In the genomic region with DNA sequence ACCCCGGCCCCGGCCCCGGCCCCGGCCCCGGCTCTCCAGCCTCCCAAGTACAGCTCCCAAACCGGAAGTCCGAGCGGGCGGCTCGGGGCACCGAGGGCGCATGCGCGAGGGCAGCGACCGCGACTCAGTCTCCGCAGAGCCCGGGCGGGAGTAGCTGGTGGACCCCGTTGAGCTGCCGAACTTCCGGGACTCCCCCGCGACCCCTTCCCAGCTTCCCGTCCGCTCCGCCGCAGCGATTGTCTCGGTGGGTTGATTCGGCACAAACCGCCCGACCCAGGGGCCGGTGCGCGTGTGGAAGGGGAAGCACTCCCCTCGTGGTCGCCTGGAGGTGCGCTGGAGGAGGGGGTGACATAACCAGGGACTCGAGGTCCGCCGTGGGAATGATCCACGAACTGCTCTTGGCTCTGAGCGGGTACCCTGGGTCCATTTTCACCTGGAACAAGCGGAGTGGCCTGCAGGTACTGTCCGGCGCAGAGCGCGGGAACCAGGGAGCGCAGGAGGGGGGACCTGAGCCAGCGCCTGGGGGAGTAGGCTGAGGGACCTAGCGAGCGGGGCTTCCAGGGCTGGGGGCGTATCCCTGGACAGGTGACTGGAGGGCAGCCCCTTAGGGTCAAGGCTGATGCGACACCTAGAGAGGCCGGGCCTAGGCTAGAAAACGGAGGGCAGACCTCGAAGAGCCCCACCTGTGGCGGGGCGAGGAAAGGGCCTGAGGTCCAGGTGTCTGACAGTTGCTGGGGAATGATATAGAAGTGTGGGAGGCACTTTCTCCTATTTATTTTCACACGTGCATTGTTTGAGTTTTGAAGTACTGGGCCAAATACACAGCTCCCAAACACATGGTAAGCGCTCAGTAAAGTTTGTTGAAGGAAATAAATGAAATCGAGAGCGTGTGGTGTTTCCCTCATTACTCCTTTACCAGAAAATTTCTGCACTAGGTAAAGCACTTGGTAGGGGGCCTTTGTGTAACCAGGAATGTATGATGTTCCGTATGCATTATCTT, we compare ENCODE assay signal across 1 cellular context.
TF ChIP-seq lines count a peak whose summit lies in the region.

A gene with protein sequence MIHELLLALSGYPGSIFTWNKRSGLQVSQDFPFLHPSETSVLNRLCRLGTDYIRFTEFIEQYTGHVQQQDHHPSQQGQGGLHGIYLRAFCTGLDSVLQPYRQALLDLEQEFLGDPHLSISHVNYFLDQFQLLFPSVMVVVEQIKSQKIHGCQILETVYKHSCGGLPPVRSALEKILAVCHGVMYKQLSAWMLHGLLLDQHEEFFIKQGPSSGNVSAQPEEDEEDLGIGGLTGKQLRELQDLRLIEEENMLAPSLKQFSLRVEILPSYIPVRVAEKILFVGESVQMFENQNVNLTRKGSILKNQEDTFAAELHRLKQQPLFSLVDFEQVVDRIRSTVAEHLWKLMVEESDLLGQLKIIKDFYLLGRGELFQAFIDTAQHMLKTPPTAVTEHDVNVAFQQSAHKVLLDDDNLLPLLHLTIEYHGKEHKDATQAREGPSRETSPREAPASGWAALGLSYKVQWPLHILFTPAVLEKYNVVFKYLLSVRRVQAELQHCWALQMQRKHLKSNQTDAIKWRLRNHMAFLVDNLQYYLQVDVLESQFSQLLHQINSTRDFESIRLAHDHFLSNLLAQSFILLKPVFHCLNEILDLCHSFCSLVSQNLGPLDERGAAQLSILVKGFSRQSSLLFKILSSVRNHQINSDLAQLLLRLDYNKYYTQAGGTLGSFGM (plus strand): TSS at position 127 of the 1,000 bp plus-strand sequence. CDS start 254 bp downstream, at position 381.
A gene (minus strand): TSS at position 69 of the 1,000 bp plus-strand sequence. CDS start 1,130 bp downstream, outside the sequence.

TF ChIP-seq in HepG2, 621 proteins besides CTCF, POLR2A, EP300 and RAD21 (continued from another document and continues in another):
- no peak for TF ChIP-seq FOXP1 (IDR thresholded peaks at IDR 0.05)
- TF ChIP-seq FOXP1 (CRISPR knock-in tag; IDR thresholded peaks at IDR 0.05) = no peak
- TF ChIP-seq TOPORS (CRISPR knock-in tag; IDR thresholded peaks at IDR 0.05) = 0 out of 2 replicates have a peak, but pooled peaks have one; percentile 45
- TF ChIP-seq TSC22D2 (CRISPR knock-in tag; IDR thresholded peaks at IDR 0.05; ENCODE audit: borderline replicate concordance) = no peak
- TF ChIP-seq ZNF782 (CRISPR knock-in tag; IDR thresholded peaks at IDR 0.05; ENCODE audit: borderline replicate concordance) = peak; percentile 81
- TF ChIP-seq NCOA5 (CRISPR knock-in tag; IDR thresholded peaks at IDR 0.05) = no peak
- TF ChIP-seq, protein P1, sequence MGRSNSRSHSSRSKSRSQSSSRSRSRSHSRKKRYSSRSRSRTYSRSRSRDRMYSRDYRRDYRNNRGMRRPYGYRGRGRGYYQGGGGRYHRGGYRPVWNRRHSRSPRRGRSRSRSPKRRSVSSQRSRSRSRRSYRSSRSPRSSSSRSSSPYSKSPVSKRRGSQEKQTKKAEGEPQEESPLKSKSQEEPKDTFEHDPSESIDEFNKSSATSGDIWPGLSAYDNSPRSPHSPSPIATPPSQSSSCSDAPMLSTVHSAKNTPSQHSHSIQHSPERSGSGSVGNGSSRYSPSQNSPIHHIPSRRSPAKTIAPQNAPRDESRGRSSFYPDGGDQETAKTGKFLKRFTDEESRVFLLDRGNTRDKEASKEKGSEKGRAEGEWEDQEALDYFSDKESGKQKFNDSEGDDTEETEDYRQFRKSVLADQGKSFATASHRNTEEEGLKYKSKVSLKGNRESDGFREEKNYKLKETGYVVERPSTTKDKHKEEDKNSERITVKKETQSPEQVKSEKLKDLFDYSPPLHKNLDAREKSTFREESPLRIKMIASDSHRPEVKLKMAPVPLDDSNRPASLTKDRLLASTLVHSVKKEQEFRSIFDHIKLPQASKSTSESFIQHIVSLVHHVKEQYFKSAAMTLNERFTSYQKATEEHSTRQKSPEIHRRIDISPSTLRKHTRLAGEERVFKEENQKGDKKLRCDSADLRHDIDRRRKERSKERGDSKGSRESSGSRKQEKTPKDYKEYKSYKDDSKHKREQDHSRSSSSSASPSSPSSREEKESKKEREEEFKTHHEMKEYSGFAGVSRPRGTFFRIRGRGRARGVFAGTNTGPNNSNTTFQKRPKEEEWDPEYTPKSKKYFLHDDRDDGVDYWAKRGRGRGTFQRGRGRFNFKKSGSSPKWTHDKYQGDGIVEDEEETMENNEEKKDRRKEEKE (IDR thresholded peaks at IDR 0.05) = no peak
- TF ChIP-seq ZNF768 (CRISPR knock-in tag; IDR thresholded peaks at IDR 0.05) = peak; percentile 69
- TF ChIP-seq, protein P2, sequence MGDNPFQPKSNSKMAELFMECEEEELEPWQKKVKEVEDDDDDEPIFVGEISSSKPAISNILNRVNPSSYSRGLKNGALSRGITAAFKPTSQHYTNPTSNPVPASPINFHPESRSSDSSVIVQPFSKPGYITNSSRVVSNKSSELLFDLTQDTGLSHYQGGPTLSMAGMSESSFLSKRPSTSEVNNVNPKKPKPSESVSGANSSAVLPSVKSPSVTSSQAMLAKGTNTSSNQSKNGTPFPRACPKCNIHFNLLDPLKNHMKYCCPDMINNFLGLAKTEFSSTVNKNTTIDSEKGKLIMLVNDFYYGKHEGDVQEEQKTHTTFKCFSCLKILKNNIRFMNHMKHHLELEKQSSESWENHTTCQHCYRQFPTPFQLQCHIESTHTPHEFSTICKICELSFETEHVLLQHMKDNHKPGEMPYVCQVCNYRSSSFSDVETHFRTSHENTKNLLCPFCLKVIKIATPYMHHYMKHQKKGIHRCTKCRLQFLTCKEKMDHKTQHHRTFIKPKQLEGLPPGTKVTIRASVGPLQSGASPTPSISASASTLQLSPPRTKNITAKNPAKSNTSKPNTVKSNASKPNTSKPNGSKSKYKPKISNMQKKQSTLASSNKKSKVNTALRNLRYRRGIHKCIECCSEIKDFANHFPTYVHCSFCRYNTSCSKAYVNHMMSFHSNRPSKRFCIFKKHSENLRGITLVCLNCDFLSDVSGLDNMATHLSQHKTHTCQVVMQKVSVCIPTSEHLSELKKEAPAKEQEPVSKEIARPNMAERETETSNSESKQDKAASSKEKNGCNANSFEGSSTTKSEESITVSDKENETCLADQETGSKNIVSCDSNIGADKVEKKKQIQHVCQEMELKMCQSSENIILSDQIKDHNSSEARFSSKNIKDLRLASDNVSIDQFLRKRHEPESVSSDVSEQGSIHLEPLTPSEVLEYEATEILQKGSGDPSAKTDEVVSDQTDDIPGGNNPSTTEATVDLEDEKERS (CRISPR knock-in tag; IDR thresholded peaks at IDR 0.05) = peak; percentile 57; the same call in 1 of the 2 replicates
- TF ChIP-seq, protein P3, sequence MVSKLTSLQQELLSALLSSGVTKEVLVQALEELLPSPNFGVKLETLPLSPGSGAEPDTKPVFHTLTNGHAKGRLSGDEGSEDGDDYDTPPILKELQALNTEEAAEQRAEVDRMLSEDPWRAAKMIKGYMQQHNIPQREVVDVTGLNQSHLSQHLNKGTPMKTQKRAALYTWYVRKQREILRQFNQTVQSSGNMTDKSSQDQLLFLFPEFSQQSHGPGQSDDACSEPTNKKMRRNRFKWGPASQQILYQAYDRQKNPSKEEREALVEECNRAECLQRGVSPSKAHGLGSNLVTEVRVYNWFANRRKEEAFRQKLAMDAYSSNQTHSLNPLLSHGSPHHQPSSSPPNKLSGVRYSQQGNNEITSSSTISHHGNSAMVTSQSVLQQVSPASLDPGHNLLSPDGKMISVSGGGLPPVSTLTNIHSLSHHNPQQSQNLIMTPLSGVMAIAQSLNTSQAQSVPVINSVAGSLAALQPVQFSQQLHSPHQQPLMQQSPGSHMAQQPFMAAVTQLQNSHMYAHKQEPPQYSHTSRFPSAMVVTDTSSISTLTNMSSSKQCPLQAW (CRISPR knock-in tag; IDR thresholded peaks at IDR 0.05) = 0 out of 2 replicates have a peak, but pooled peaks have one; percentile 15
- TF ChIP-seq ZNF792 (CRISPR knock-in tag; IDR thresholded peaks at IDR 0.05) = no peak
- TF ChIP-seq ZNF891 (CRISPR knock-in tag; IDR thresholded peaks at IDR 0.05) = peak; percentile 76
- peak; percentile 72; the same call in 1 of the 2 replicates for TF ChIP-seq ZNF350 (CRISPR knock-in tag; IDR thresholded peaks at IDR 0.05; ENCODE audit: borderline replicate concordance, low read depth)
- peak; percentile 44; the same call in 1 of the 2 replicates for TF ChIP-seq SIN3A (IDR thresholded peaks at IDR 0.05; ENCODE audit: borderline replicate concordance, low read depth, low read length)
- peak; percentile 55; the same call in 1 of the 2 replicates for TF ChIP-seq KLF11 (CRISPR knock-in tag; IDR thresholded peaks at IDR 0.05)
- TF ChIP-seq PAX8 (CRISPR knock-in tag; IDR thresholded peaks at IDR 0.05; ENCODE audit: borderline replicate concordance) = peak; percentile 33; the same call in 1 of the 2 replicates
- no peak for TF ChIP-seq THYN1 (CRISPR knock-in tag; IDR thresholded peaks at IDR 0.05; ENCODE audit: borderline replicate concordance, low read depth)
- no peak for TF ChIP-seq ZFP36L2 (CRISPR knock-in tag; IDR thresholded peaks at IDR 0.05)
- TF ChIP-seq, protein P4, sequence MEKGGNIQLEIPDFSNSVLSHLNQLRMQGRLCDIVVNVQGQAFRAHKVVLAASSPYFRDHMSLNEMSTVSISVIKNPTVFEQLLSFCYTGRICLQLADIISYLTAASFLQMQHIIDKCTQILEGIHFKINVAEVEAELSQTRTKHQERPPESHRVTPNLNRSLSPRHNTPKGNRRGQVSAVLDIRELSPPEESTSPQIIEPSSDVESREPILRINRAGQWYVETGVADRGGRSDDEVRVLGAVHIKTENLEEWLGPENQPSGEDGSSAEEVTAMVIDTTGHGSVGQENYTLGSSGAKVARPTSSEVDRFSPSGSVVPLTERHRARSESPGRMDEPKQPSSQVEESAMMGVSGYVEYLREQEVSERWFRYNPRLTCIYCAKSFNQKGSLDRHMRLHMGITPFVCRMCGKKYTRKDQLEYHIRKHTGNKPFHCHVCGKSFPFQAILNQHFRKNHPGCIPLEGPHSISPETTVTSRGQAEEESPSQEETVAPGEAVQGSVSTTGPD (CRISPR knock-in tag; IDR thresholded peaks at IDR 0.05) = no peak
- TF ChIP-seq MAZ (IDR thresholded peaks at IDR 0.05; ENCODE audit: borderline replicate concordance, low read depth, low read length) = no peak
- TF ChIP-seq MAZ (CRISPR knock-in tag; IDR thresholded peaks at IDR 0.05; ENCODE audit: low read depth) = peak; percentile 77
- TF ChIP-seq FIP1L1 (IDR thresholded peaks at IDR 0.05; ENCODE audit: borderline replicate concordance, insufficient read depth, low read depth, low read length) = no peak
- TF ChIP-seq, protein P5, sequence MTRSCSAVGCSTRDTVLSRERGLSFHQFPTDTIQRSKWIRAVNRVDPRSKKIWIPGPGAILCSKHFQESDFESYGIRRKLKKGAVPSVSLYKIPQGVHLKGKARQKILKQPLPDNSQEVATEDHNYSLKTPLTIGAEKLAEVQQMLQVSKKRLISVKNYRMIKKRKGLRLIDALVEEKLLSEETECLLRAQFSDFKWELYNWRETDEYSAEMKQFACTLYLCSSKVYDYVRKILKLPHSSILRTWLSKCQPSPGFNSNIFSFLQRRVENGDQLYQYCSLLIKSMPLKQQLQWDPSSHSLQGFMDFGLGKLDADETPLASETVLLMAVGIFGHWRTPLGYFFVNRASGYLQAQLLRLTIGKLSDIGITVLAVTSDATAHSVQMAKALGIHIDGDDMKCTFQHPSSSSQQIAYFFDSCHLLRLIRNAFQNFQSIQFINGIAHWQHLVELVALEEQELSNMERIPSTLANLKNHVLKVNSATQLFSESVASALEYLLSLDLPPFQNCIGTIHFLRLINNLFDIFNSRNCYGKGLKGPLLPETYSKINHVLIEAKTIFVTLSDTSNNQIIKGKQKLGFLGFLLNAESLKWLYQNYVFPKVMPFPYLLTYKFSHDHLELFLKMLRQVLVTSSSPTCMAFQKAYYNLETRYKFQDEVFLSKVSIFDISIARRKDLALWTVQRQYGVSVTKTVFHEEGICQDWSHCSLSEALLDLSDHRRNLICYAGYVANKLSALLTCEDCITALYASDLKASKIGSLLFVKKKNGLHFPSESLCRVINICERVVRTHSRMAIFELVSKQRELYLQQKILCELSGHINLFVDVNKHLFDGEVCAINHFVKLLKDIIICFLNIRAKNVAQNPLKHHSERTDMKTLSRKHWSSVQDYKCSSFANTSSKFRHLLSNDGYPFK (CRISPR knock-in tag; IDR thresholded peaks at IDR 0.05; ENCODE audit: borderline replicate concordance) = peak; percentile 63; the same call in 1 of the 2 replicates
- no peak for TF ChIP-seq SMAD9 (CRISPR knock-in tag; IDR thresholded peaks at IDR 0.05)
- TF ChIP-seq, protein P6, sequence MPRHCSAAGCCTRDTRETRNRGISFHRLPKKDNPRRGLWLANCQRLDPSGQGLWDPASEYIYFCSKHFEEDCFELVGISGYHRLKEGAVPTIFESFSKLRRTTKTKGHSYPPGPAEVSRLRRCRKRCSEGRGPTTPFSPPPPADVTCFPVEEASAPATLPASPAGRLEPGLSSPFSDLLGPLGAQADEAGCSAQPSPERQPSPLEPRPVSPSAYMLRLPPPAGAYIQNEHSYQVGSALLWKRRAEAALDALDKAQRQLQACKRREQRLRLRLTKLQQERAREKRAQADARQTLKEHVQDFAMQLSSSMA (CRISPR knock-in tag; IDR thresholded peaks at IDR 0.05) = 0 out of 2 replicates have a peak, but pooled peaks have one; percentile 37
- no peak for TF ChIP-seq EHMT2 (IDR thresholded peaks at IDR 0.05; ENCODE audit: borderline replicate concordance, low read depth, low read length)
- TF ChIP-seq, protein P7, sequence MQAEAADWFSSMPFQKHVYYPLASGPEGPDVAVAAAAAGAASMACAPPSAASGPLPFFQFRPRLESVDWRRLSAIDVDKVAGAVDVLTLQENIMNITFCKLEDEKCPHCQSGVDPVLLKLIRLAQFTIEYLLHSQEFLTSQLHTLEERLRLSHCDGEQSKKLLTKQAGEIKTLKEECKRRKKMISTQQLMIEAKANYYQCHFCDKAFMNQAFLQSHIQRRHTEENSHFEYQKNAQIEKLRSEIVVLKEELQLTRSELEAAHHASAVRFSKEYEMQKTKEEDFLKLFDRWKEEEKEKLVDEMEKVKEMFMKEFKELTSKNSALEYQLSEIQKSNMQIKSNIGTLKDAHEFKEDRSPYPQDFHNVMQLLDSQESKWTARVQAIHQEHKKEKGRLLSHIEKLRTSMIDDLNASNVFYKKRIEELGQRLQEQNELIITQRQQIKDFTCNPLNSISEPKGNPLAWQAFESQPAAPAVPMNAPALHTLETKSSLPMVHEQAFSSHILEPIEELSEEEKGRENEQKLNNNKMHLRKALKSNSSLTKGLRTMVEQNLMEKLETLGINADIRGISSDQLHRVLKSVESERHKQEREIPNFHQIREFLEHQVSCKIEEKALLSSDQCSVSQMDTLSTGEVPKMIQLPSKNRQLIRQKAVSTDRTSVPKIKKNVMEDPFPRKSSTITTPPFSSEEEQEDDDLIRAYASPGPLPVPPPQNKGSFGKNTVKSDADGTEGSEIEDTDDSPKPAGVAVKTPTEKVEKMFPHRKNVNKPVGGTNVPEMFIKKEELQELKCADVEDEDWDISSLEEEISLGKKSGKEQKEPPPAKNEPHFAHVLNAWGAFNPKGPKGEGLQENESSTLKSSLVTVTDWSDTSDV (CRISPR knock-in tag; IDR thresholded peaks at IDR 0.05) = 0 out of 2 replicates have a peak, but pooled peaks have one; percentile 31
- TF ChIP-seq ZNF674 (CRISPR knock-in tag; IDR thresholded peaks at IDR 0.05; ENCODE audit: low read depth) = 0 out of 2 replicates have a peak, but pooled peaks have one; percentile 67
- no peak for TF ChIP-seq ZBTB38 (CRISPR knock-in tag; IDR thresholded peaks at IDR 0.05)
- no peak for TF ChIP-seq KDM6A (CRISPR knock-in tag; IDR thresholded peaks at IDR 0.05; ENCODE audit: low read depth)
- peak; percentile 83; the same call in 1 of the 2 replicates for TF ChIP-seq YEATS4 (CRISPR knock-in tag; IDR thresholded peaks at IDR 0.05; ENCODE audit: borderline replicate concordance)
- TF ChIP-seq PRPF4 (IDR thresholded peaks at IDR 0.05; ENCODE audit: low read depth, low read length, poor library complexity, severe bottlenecking) = no peak
